19 cellular contexts compared by ENCODE assay signal in the genomic region with DNA sequence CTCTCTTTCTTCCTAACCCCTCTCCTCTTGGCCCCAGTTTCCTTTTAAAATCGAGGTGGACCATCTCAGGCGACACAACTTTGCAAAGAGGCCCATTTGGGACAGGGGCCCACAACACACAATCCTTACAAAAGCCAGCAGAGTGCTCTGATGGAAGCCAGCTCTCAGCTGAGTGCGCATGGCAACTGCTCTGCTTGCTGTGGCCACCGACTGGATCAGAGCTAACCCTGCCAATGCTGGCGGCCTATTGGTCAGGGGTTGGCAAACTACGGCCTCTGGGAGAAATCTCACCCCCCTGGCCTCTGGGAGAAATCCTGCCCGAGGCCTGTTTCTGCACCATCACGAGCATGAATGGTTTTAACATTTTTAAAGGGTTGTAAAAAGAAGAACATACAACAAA. TPM values are rescaled to one million over a fixed set of nuclear protein-coding genes. Genes with fewer than 3 reads are reported as not detected.
"Had no signal": no experiment of that assay in that cellular context is flagged by ENCODE, and none has a peak within 500 bp of the region (broad histone marks: within the 10 kb centered on the region; RNA-seq: fewer than 3 reads in every experiment).

No MANE protein-coding gene starts in this region.

- H3K9me3 ChIP-seq: heart left ventricle, left ventricle myocardium inferior, psoas muscle, right lobe of liver, testis, tibial nerve had no signal

- FAIRE-seq: colon, frontal cortex, islet of Langerhans had no signal

- DNase-seq: dermis blood vessel endothelial cell; heart left ventricle; left ventricle myocardium inferior; mesendoderm; naive B cell; psoas muscle; retina; right lobe of liver; stimulated activated CD4-positive, alpha-beta T cell treated with anti-CD3 and anti-CD28 coated beads, Interleukin-15, amount 100 ng/mL, for 24 hours; stimulated activated CD4-positive, alpha-beta T cell treated with anti-CD3 and anti-CD28 coated beads, Interleukin-1b, Interleukin-23, amount 100 ng/mL, for 48 hours; stimulated activated CD4-positive, alpha-beta T cell treated with anti-CD3 and anti-CD28 coated beads, Interleukin-4, amount 100 ng/mL, for 24 hours; testis had no signal

- H3K4me1 ChIP-seq: heart left ventricle, left ventricle myocardium inferior, parathyroid adenoma, psoas muscle, right lobe of liver, testis, tibial nerve had no signal

- H3K27ac ChIP-seq: heart left ventricle, left ventricle myocardium inferior, parathyroid adenoma, psoas muscle, right lobe of liver, testis, tibial nerve had no signal

- H3K27me3 ChIP-seq: heart left ventricle, right lobe of liver, testis, tibial nerve had no signal

- H3K9ac ChIP-seq: parathyroid adenoma had no signal

- H3K4me3 ChIP-seq: heart left ventricle, left ventricle myocardium inferior, lung, psoas muscle, right lobe of liver, testis, tibial nerve had no signal

RNA-seq across cellular contexts. Expression of a gene that starts 55.0 kb away (rescaled TPM):
- total RNA-seq: dermis blood vessel endothelial cell, left ventricle myocardium inferior, psoas muscle had no signal
- polyA plus RNA-seq: fibroblast of lung had no signal
